ENCODE assay signal across 8 cellular contexts in genomic region chr17:47491841-47492212, GRCh38. TPM values are rescaled to one million over a fixed set of nuclear protein-coding genes. Genes with fewer than 3 reads are reported as not detected.
DNase-seq lines count a peak whose midpoint lies in the region; ATAC-seq and TF ChIP-seq lines count a peak whose summit lies in the region.
"Not testable (repeated sequence)": the region's sequence is repeated elsewhere in the genome, so short reads cannot be mapped to it uniquely, and the experiment has no call there.

No MANE protein-coding gene starts in this region.

- TF ChIP-seq CTCF in Caco-2 (IDR thresholded peaks at IDR 0.05; ENCODE audit: insufficient read depth in 1 of 2, low read depth in 1 of 2, low read length in 1 of 2, severe bottlenecking in 1 of 2, unreplicated experiment in 1 of 2): not testable (repeated sequence)

- CTCF ChIA-PET in Caco-2 (lab: Charles Lee): not testable (repeated sequence)

- H3K4me1 Mint-ChIP-seq in Caco-2 (ENCODE audit: low read depth, unreplicated experiment): not testable (repeated sequence)
- peaks cover 6 to 15% of the 10 kb centered on the region in 2 donors for H3K4me1 Mint-ChIP-seq in natural killer cell treated with Interleukin-12 subunit alpha and Interleukin-12 subunit beta and Interleukin-15 and Interleukin-18, amount 100 ng/mL, for 72 hours (ENCODE audit: low read depth in 2 of 2)

- not testable (repeated sequence) for H3K9me3 ChIP-seq in Caco-2; SK-N-MC (ENCODE audit: low read depth, low read length); ectodermal cell (ENCODE audit: control insufficient read depth, low read length); iPS-15b (ENCODE audit: control insufficient read depth, insufficient read depth, low read length); stomach smooth muscle (ENCODE audit: control insufficient read depth in 2 of 2, low read length in 2 of 2)

- H3K9me3 Mint-ChIP-seq in Caco-2 (ENCODE audit: unreplicated experiment); activated naive CD4-positive, alpha-beta T cell treated with anti-CD3 and anti-CD28 coated beads, Interleukin-2, amount 50 U/mL, for 72 hours; natural killer cell treated with Interleukin-12 subunit alpha and Interleukin-12 subunit beta and Interleukin-15 and Interleukin-18, amount 100 ng/mL, for 72 hours: not testable (repeated sequence)

- not testable (repeated sequence) for H3K36me3 ChIP-seq in Caco-2 (ENCODE audit: control insufficient read depth, insufficient read depth, low read length); SK-N-MC (ENCODE audit: insufficient read depth, low read length); ectodermal cell (ENCODE audit: control insufficient read depth, insufficient read depth, low read length); iPS-15b (ENCODE audit: control insufficient read depth, insufficient read depth, low read length); stomach smooth muscle (ENCODE audit: control insufficient read depth in 2 of 2, insufficient read depth in 2 of 2, low read length in 2 of 2)

- peak overlapping the region; percentile 97 for H3K27ac Mint-ChIP-seq in Caco-2 (ENCODE audit: unreplicated experiment)
- H3K27ac Mint-ChIP-seq in activated naive CD4-positive, alpha-beta T cell treated with anti-CD3 and anti-CD28 coated beads, Interleukin-2, amount 50 U/mL, for 72 hours: peak overlapping the region; percentile 98 to 100
- H3K27ac Mint-ChIP-seq in natural killer cell treated with Interleukin-12 subunit alpha and Interleukin-12 subunit beta and Interleukin-15 and Interleukin-18, amount 100 ng/mL, for 72 hours: peak overlapping the region; percentile 95 to 97

- H3K27me3 Mint-ChIP-seq in Caco-2 (ENCODE audit: insufficient read depth, unreplicated experiment); natural killer cell treated with Interleukin-12 subunit alpha and Interleukin-12 subunit beta and Interleukin-15 and Interleukin-18, amount 100 ng/mL, for 72 hours: not testable (repeated sequence)

- H3K27me3 ChIP-seq in Caco-2 (replicated peaks; ENCODE audit: control insufficient read depth, insufficient read depth, low read length); ectodermal cell (ENCODE audit: control insufficient read depth, insufficient read depth, low read length, poor library complexity, severe bottlenecking); iPS-15b (ENCODE audit: control insufficient read depth, insufficient read depth, low read length); stomach smooth muscle (ENCODE audit: control insufficient read depth in 1 of 2, insufficient read depth in 2 of 2, low read length in 2 of 2): not testable (repeated sequence)

- H3K4me3 ChIP-seq in Caco-2 (ENCODE audit: low read depth, low read length) (peak overlapping the region; percentile 45), SK-N-MC (peak overlapping the region; percentile 78), ectodermal cell (ENCODE audit: insufficient read depth, low read depth, low read length) (peak overlapping the region; percentile 54), iPS-15b (ENCODE audit: low read depth, low read length) (peak overlapping the region; percentile 77), stomach smooth muscle (ENCODE audit: low read length in 2 of 2) (peak overlapping the region; percentile 49 to 72)

- H3K36me3 Mint-ChIP-seq in Caco-2 (ENCODE audit: insufficient read depth, unreplicated experiment): peaks cover 36% of the 10 kb centered on the region
- H3K36me3 Mint-ChIP-seq in activated naive CD4-positive, alpha-beta T cell treated with anti-CD3 and anti-CD28 coated beads, Interleukin-2, amount 50 U/mL, for 72 hours; natural killer cell treated with Interleukin-12 subunit alpha and Interleukin-12 subunit beta and Interleukin-15 and Interleukin-18, amount 100 ng/mL, for 72 hours: not testable (repeated sequence)

- not testable (repeated sequence) for H3K4me1 ChIP-seq in Caco-2; ectodermal cell (ENCODE audit: control insufficient read depth, insufficient read depth, low read length); iPS-15b (ENCODE audit: control insufficient read depth, insufficient read depth, low read length); stomach smooth muscle (ENCODE audit: control insufficient read depth, insufficient read depth, low read length)

- peak overlapping the region; percentile 87 for H3K9ac ChIP-seq in SK-N-MC (ENCODE audit: insufficient read length)
- peak overlapping the region; percentile 88 for H3K9ac ChIP-seq in iPS-15b (ENCODE audit: low read depth, low read length)
- H3K9ac ChIP-seq in stomach smooth muscle (ENCODE audit: low read length in 2 of 2): peak overlapping the region; percentile 70 to 72

- not testable (repeated sequence) for DNase-seq in Caco-2; SK-N-MC (ENCODE audit: low read depth, low spot score); natural killer cell treated with Interleukin-12 subunit alpha and Interleukin-12 subunit beta and Interleukin-15 and Interleukin-18, amount 100 ng/mL, for 72 hours (ENCODE audit: low spot score)
- DNase-seq in activated naive CD4-positive, alpha-beta T cell treated with anti-CD3 and anti-CD28 coated beads, Interleukin-2, amount 50 U/mL, for 72 hours (ENCODE audit: low spot score in 2 of 2): peak in 1 of 2 donors; percentile 57

- BruUV-seq in Caco-2 (replicated peaks; lab: Mats Ljungman, UMichigan): TSS peak; percentile 90

- peak overlapping the region; percentile 96 for H3K4me3 Mint-ChIP-seq in Caco-2 (ENCODE audit: unreplicated experiment)
- H3K4me3 Mint-ChIP-seq in natural killer cell treated with Interleukin-12 subunit alpha and Interleukin-12 subunit beta and Interleukin-15 and Interleukin-18, amount 100 ng/mL, for 72 hours: peak overlapping the region; percentile 99

- ATAC-seq in HG03442 (IDR thresholded peaks at IDR 0.05; ENCODE audit: unreplicated experiment): peak; percentile 7
- peak in 1 of 2 donors; percentile 23 for ATAC-seq in activated naive CD4-positive, alpha-beta T cell treated with anti-CD3 and anti-CD28 coated beads, Interleukin-2, amount 50 U/mL, for 72 hours
- ATAC-seq in natural killer cell treated with Interleukin-12 subunit alpha and Interleukin-12 subunit beta and Interleukin-15 and Interleukin-18, amount 100 ng/mL, for 72 hours: not testable (repeated sequence)

- H3K27ac ChIP-seq in SK-N-MC (peak overlapping the region; percentile 75; the same call in 1 of the 2 replicates), stomach smooth muscle (ENCODE audit: low read length) (peak overlapping the region; percentile 76)
- H3K27ac ChIP-seq in ectodermal cell (ENCODE audit: insufficient read depth, low read depth, low read length, poor library complexity, severe bottlenecking): not testable (repeated sequence)

- WGBS in ectodermal cell, 2 experiments: 16% methylated on average over 13 to 14 of the region's 15 CpGs

- intact Hi-C loops in Caco-2 (cut with micrococcal nuclease; ENCODE audit: unreplicated experiment): loop anchor here (10.0 kb wide), 1 partner anchor 123 kb away; no protein-coding TSS in a partner anchor

- POLR2A ChIA-PET in Caco-2 (lab: Charles Lee): not testable (repeated sequence)

RNA-seq across cellular contexts. Expression of gene NPEPPS, which starts 39.1 kb away (rescaled TPM):
- total RNA-seq in Caco-2 (2022): 139 and 155 TPM in 2 replicates
- 100 to 1,000 TPM; 134 to 185 TPM for total RNA-seq in activated naive CD4-positive, alpha-beta T cell treated with anti-CD3 and anti-CD28 coated beads, Interleukin-2, amount 50 U/mL, for 72 hours
- polyA plus RNA-seq in ectodermal cell (2013, experiment 1 of 4): 160 TPM
- 169 TPM for polyA plus RNA-seq in ectodermal cell (2013, experiment 2 of 4)
- 101 TPM for polyA plus RNA-seq in ectodermal cell (2013, experiment 3 of 4)
- 122 TPM for polyA plus RNA-seq in ectodermal cell (2013, experiment 4 of 4)
- 100 to 1,000 TPM; 125 to 170 TPM for total RNA-seq in natural killer cell treated with Interleukin-12 subunit alpha and Interleukin-12 subunit beta and Interleukin-15 and Interleukin-18, amount 100 ng/mL, for 72 hours
